Comparison of ENCODE assay signal across 1 cellular context in the genomic region with DNA sequence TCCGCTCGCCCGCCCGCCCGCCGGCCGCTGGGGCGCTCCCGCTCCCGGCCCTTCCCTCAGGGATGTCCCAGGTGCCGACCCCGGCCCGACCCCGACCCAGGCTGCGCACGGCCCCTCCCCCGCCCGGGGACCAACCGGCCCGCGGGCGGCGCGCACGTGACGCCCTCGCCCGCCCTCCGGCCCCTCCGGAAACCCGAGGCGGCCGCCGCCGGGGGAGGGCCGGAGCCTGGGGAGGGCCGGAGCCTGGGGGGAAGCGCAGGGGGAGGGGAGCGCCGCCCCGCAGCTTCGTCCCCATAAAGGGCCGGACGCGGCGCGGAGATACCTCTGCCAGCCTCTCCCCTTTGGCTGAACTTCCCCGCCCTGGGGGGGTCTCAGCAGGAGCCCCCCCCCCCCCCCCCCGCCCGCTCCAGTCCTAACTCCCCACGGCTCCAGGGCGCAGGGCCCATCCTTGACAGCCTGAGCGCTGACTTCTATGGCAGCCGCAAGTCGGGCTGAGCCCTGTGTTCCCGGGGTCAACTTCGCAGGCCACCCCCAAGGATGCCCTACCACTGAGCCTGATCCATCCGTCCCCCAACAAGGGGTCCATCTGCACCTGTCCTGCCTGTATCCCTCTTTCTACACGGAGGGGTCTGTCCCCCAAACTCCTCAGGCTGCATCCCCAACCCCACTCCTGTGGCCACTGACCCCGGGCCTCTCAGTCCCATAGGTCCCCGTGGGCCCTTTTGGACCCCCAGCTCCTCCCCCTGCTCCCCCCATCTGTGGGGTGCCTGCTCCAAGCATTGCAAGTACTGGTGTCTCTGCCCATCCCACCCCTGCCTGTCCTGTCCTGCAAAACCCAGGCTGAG.
TF ChIP-seq lines count a peak whose summit lies in the region.

A gene (minus strand): TSS at position 69 of the 845 bp plus-strand sequence. CDS start 174 bp downstream, outside the sequence.

TF ChIP-seq in endothelial cell of umbilical vein, 7 proteins besides CTCF, POLR2A, EP300 and RAD21 (continued from another document):
- TF ChIP-seq JUN (IDR thresholded peaks at IDR 0.05; ENCODE audit: borderline replicate concordance, insufficient read depth, insufficient read length, low read depth) (no peak), FOS (IDR thresholded peaks at IDR 0.05; ENCODE audit: borderline replicate concordance, insufficient read depth, low read length) (no peak), EZH2 (IDR thresholded peaks at IDR 0.05; ENCODE audit: borderline replicate concordance, low read depth, low read length, severe bottlenecking) (no peak), POLR2AphosphoS5 (IDR thresholded peaks at IDR 0.05; ENCODE audit: insufficient read depth, low read depth, low read length) (peak; percentile 51)
